Comparison of ENCODE assay signal across 10 cellular contexts in the genomic region with DNA sequence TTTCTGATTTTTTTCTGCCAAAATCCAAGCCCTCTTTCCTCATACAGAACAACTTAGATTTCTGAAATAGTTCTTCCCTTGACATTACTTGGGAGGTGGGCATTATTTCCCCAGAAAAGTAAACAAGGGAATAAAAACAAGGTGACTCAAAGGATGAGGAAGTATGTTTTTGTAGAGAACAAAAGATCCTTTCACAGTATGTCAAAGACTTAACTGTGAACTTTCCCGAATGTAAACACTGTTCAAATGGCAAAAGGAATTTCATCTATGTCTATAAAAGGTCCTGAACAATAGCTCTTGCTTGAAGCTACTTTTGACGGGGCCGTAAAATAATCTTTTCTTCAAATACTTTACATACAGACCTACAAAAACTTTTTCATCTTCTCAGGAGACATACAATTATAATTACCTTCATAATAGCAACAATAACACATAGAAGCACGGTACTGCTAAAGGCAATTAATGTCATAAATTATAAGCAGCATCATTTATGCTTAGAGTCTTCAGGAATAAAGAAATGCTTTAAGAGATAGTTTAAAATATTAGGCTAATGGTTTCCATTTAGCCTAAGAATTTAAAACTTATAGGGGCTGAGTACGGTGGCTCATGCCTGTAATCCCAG.
DNase-seq lines count a peak whose midpoint lies in the region; ATAC-seq and TF ChIP-seq lines count a peak whose summit lies in the region.
"Had no signal": no experiment of that assay in that cellular context is flagged by ENCODE, and none has a peak within 500 bp of the region (broad histone marks: within the 10 kb centered on the region; RNA-seq: fewer than 3 reads in every experiment).

No MANE protein-coding gene starts in this region.

- H3K9me3 Mint-ChIP-seq in effector memory CD8-positive, alpha-beta T cell = no peaks in the 10 kb centered on the region

- no peak overlapping the region for H3K4me3 Mint-ChIP-seq in effector memory CD8-positive, alpha-beta T cell

- H3K4me2 ChIP-seq in hepatocyte = no peak overlapping the region
- H3K4me2 ChIP-seq in smooth muscle cell = peak overlapping the region; percentile 3

- TF ChIP-seq CTCF in HEK293 (tag by site-specific recombination; IDR thresholded peaks at IDR 0.05) (no peak), hepatocyte (IDR thresholded peaks at IDR 0.05; ENCODE audit: poor library complexity) (no peak), smooth muscle cell (IDR thresholded peaks at IDR 0.05; ENCODE audit: borderline replicate concordance, insufficient read depth, poor library complexity, severe bottlenecking) (no peak)

- H3K79me2 ChIP-seq in hepatocyte (no peaks in the 10 kb centered on the region), smooth muscle cell (ENCODE audit: low read depth) (no peaks in the 10 kb centered on the region)

- no peaks in the 10 kb centered on the region for H3K27me3 Mint-ChIP-seq in effector memory CD8-positive, alpha-beta T cell

- H3K9me3 ChIP-seq in HEK293 (ENCODE audit: control insufficient read depth, insufficient read depth, low read depth, low read length) (no peaks in the 10 kb centered on the region), hepatocyte (ENCODE audit: low read depth) (no peaks in the 10 kb centered on the region), smooth muscle cell (replicated peaks; ENCODE audit: low read depth) (no peaks in the 10 kb centered on the region)
- H3K9me3 ChIP-seq: thyroid gland had no signal

- CTCF ChIA-PET in HEK293 (lab: Yijun Ruan, JAX) = interaction anchor here (0.6 kb wide), 1 partner anchor 196 kb away, joined by 3 read pairs; no protein-coding TSS in a partner anchor

- H3K36me3 Mint-ChIP-seq in effector memory CD8-positive, alpha-beta T cell (ENCODE audit: insufficient read depth) = peaks cover 6% of the 10 kb centered on the region

- WGBS in hepatocyte (ENCODE audit: low lambda C conversion rate, missing lambda C conversion rate) = 30% methylated on average over 5 of the region's 5 CpGs
- WGBS in smooth muscle cell (ENCODE audit: low lambda C conversion rate) = 43% methylated on average over 5 of the region's 5 CpGs

- H4K20me1 ChIP-seq in hepatocyte (ENCODE audit: insufficient read depth, poor library complexity, severe bottlenecking) (no peaks in the 10 kb centered on the region), smooth muscle cell (ENCODE audit: low read depth) (no peaks in the 10 kb centered on the region)

- no peaks in the 10 kb centered on the region for H3K4me1 Mint-ChIP-seq in effector memory CD8-positive, alpha-beta T cell (ENCODE audit: low read depth in 2 of 2)

- H3K4me1 ChIP-seq in HEK293 (ENCODE audit: control insufficient read depth, insufficient read depth, low read length) (no peaks in the 10 kb centered on the region), hepatocyte (ENCODE audit: insufficient read depth) (peaks cover 17% of the 10 kb centered on the region), smooth muscle cell (ENCODE audit: low read depth) (no peaks in the 10 kb centered on the region)

- H2AFZ ChIP-seq in hepatocyte (no peak overlapping the region), smooth muscle cell (ENCODE audit: low read depth) (no peak overlapping the region)

- no peaks in the 10 kb centered on the region for H3K27me3 ChIP-seq in hepatocyte
- no peaks in the 10 kb centered on the region for H3K27me3 ChIP-seq in smooth muscle cell (ENCODE audit: low read depth)
- H3K27me3 ChIP-seq: thyroid gland had no signal

- POLR2A ChIA-PET in HEK293 (lab: Yijun Ruan, JAX) = no interaction called here

- H3K9me2 ChIP-seq in hepatocyte (replicated peaks; ENCODE audit: insufficient read depth) = no peaks in the 10 kb centered on the region

- H3K36me3 ChIP-seq in HEK293 (ENCODE audit: control insufficient read depth in 2 of 2, insufficient read depth in 1 of 2, low read length in 2 of 2) (no peaks in the 10 kb centered on the region), hepatocyte (replicated peaks; ENCODE audit: insufficient read depth, low read depth) (no peaks in the 10 kb centered on the region), smooth muscle cell (ENCODE audit: low read depth) (no peaks in the 10 kb centered on the region)
- H3K36me3 ChIP-seq: thyroid gland had no signal

- peak; percentile 25 to 88 for DNase-seq in SW 1271 (lab: John Stamatoyannopoulos, UW)
- peak; percentile 17 for DNase-seq in hepatocyte (ENCODE audit: low spot score)
- DNase-seq in smooth muscle cell (lab: John Stamatoyannopoulos, UW; ENCODE audit: unreplicated experiment) = no peak
- no peak for DNase-seq in effector memory CD8-positive, alpha-beta T cell
- no peak for DNase-seq in GF-D8 (lab: John Stamatoyannopoulos, UW)
- no peak for DNase-seq in activated T-cell treated with anti-CD3 and anti-CD28 coated beads, Interleukin-2, amount 50 U/mL, for 48 hours
- DNase-seq: islet precursor cell, thyroid gland had no signal

- H3K9ac ChIP-seq in smooth muscle cell (ENCODE audit: low read depth) = no peak overlapping the region

- H3K27ac ChIP-seq in HEK293 (ENCODE audit: extremely low read depth, low read depth, low read length) (no peak overlapping the region), hepatocyte (peak overlapping the region; percentile 62), smooth muscle cell (ENCODE audit: low read depth) (peak overlapping the region; percentile 56)

- H3K4me3 ChIP-seq in HEK293 (ENCODE audit: low read depth, low read length) (no peak overlapping the region), hepatocyte (no peak overlapping the region), smooth muscle cell (no peak overlapping the region)
- H3K4me3 ChIP-seq: thyroid gland had no signal

- no peaks in the 10 kb centered on the region for H3F3A ChIP-seq in smooth muscle cell (ENCODE audit: low read depth)

- H3K27ac Mint-ChIP-seq in effector memory CD8-positive, alpha-beta T cell = no peak overlapping the region

- no peak for ATAC-seq in effector memory CD8-positive, alpha-beta T cell (replicated peaks)
- ATAC-seq in HG02884 (IDR thresholded peaks at IDR 0.05; ENCODE audit: unreplicated experiment) = no peak

TF ChIP-seq in HEK293, 187 proteins besides CTCF, POLR2A, EP300 and RAD21 (continues in another document):
- TF ChIP-seq GLI2 (tag by site-specific recombination; IDR thresholded peaks at IDR 0.05; ENCODE audit: borderline replicate concordance, low read depth) = no peak
- TF ChIP-seq, protein P1, sequence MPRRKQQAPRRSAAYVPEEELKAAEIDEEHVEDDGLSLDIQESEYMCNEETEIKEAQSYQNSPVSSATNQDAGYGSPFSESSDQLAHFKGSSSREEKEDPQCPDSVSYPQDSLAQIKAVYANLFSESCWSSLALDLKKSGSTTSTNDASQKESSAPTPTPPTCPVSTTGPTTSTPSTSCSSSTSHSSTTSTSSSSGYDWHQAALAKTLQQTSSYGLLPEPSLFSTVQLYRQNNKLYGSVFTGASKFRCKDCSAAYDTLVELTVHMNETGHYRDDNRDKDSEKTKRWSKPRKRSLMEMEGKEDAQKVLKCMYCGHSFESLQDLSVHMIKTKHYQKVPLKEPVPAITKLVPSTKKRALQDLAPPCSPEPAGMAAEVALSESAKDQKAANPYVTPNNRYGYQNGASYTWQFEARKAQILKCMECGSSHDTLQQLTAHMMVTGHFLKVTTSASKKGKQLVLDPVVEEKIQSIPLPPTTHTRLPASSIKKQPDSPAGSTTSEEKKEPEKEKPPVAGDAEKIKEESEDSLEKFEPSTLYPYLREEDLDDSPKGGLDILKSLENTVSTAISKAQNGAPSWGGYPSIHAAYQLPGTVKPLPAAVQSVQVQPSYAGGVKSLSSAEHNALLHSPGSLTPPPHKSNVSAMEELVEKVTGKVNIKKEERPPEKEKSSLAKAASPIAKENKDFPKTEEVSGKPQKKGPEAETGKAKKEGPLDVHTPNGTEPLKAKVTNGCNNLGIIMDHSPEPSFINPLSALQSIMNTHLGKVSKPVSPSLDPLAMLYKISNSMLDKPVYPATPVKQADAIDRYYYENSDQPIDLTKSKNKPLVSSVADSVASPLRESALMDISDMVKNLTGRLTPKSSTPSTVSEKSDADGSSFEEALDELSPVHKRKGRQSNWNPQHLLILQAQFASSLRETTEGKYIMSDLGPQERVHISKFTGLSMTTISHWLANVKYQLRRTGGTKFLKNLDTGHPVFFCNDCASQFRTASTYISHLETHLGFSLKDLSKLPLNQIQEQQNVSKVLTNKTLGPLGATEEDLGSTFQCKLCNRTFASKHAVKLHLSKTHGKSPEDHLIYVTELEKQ (tag by site-specific recombination; IDR thresholded peaks at IDR 0.05; ENCODE audit: borderline replicate concordance) = 0 out of 2 replicates have a peak, but pooled peaks have one; percentile 10
- no peak for TF ChIP-seq ZNF837 (tag by site-specific recombination; IDR thresholded peaks at IDR 0.05)
- TF ChIP-seq ZNF248 (tag by site-specific recombination; IDR thresholded peaks at IDR 0.05) = no peak
- peak; percentile 57 for TF ChIP-seq FEZF1 (tag by site-specific recombination; IDR thresholded peaks at IDR 0.05)
- TF ChIP-seq, protein P2, sequence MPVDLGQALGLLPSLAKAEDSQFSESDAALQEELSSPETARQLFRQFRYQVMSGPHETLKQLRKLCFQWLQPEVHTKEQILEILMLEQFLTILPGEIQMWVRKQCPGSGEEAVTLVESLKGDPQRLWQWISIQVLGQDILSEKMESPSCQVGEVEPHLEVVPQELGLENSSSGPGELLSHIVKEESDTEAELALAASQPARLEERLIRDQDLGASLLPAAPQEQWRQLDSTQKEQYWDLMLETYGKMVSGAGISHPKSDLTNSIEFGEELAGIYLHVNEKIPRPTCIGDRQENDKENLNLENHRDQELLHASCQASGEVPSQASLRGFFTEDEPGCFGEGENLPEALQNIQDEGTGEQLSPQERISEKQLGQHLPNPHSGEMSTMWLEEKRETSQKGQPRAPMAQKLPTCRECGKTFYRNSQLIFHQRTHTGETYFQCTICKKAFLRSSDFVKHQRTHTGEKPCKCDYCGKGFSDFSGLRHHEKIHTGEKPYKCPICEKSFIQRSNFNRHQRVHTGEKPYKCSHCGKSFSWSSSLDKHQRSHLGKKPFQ (tag by site-specific recombination; IDR thresholded peaks at IDR 0.05) = no peak
- TF ChIP-seq IKZF3 (tag by site-specific recombination; IDR thresholded peaks at IDR 0.05) = 0 out of 2 replicates have a peak, but pooled peaks have one; percentile 16
- TF ChIP-seq, protein P3, sequence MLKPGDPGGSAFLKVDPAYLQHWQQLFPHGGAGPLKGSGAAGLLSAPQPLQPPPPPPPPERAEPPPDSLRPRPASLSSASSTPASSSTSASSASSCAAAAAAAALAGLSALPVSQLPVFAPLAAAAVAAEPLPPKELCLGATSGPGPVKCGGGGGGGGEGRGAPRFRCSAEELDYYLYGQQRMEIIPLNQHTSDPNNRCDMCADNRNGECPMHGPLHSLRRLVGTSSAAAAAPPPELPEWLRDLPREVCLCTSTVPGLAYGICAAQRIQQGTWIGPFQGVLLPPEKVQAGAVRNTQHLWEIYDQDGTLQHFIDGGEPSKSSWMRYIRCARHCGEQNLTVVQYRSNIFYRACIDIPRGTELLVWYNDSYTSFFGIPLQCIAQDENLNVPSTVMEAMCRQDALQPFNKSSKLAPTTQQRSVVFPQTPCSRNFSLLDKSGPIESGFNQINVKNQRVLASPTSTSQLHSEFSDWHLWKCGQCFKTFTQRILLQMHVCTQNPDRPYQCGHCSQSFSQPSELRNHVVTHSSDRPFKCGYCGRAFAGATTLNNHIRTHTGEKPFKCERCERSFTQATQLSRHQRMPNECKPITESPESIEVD (tag by site-specific recombination; IDR thresholded peaks at IDR 0.05) = peak; percentile 94

Comparison
In these comparisons a context has a peak if more than half of its experiments do, and no peak if none do; other contexts are left out.
1. DNase-seq: peak in SW 1271 (2 of 2) and hepatocyte (single experiment); none in smooth muscle cell (single experiment), effector memory CD8-positive, alpha-beta T cell (0 of 3), GF-D8 (single experiment) and activated T-cell treated with anti-CD3 and anti-CD28 coated beads, Interleukin-2, amount 50 U/mL, for 48 hours (0 of 2).